9 cellular contexts compared by ENCODE assay signal in the genomic region with DNA sequence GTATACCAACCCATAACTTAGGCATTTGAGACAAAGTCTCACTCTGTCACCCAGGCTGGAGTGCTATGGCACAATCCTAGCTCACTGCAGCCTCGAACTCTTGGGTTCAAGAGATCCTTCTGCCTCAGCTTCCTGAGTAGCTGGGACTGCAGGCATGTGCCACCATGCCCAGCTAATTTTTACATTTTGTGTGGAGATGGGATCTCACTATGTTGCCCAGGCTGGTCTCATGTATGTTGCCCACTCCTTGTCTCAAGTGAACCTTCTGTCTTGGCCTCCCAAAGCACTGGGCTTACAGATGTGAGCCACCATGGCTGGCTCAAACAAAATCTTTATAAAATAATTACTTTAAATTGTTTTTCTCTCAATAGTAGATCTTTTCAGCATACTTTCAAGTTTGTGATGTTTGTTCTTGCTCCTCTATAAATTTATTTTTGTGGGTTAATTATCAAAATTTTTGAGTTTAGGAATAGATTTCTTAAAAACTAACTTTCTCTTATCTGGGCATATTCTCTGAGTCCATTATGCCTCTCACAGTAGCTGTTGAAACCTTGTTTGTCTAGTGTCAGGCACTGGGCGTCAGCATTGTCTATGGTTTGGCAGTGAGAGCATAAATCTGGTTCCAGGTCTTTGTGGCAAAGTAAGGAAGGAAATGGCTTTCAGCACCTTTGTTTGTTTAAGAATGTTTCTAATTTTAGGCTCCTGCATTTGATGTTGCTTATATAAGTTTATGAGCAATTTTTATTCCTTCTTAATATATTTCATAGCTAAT. TPM values are rescaled to one million over a fixed set of nuclear protein-coding genes. Genes with fewer than 3 reads are reported as not detected.
A peak's percentile ranks its signal among the peaks of the same experiment; 100 is the strongest.
DNase-seq lines count a peak whose midpoint lies in the region; ATAC-seq and TF ChIP-seq lines count a peak whose summit lies in the region.
"Had no signal": no experiment of that assay in that cellular context is flagged by ENCODE, and none has a peak within 500 bp of the region (broad histone marks: within the 10 kb centered on the region; RNA-seq: fewer than 3 reads in every experiment).

No MANE protein-coding gene starts in this region.

- DNase-seq in GM04503 (ENCODE audit: low read depth) (peak; percentile 42), fibroblast of villous mesenchyme (ENCODE audit: low read depth) (peak; percentile 17), MV-4-11 (lab: John Stamatoyannopoulos, UW) (no peak), NCI-H82 treated with DMSO at 0.1 percent for 48 hours (lab: John Stamatoyannopoulos, UW; ENCODE audit: unreplicated experiment) (no peak), erythroblast (lab: John Stamatoyannopoulos, UW) (no peak)
- peak; percentile 87 for DNase-seq in activated CD4-positive, alpha-beta T cell treated with anti-CD3 and anti-CD28 coated beads, Interleukin-2, amount 10 ng/mL, durations not matched to agents 24 days and 14 days
- DNase-seq in stimulated activated CD4-positive, alpha-beta T cell treated with anti-CD3 and anti-CD28 coated beads, Interleukin-4, amount 100 ng/mL, for 1 hour, result peak; percentile 18

- no peak overlapping the region for H3K27ac Mint-ChIP-seq in activated CD4-positive, alpha-beta T cell treated with anti-CD3 and anti-CD28 coated beads, Interleukin-2, amount 10 ng/mL, durations not matched to agents 24 days and 14 days

- no peaks in the 10 kb centered on the region for H3K27me3 Mint-ChIP-seq in activated CD4-positive, alpha-beta T cell treated with anti-CD3 and anti-CD28 coated beads, Interleukin-2, amount 10 ng/mL, durations not matched to agents 24 days and 14 days

- H3K9me3 Mint-ChIP-seq in activated CD4-positive, alpha-beta T cell treated with anti-CD3 and anti-CD28 coated beads, Interleukin-2, amount 10 ng/mL, durations not matched to agents 24 days and 14 days, result no peaks in the 10 kb centered on the region

- ATAC-seq in HG02973 (IDR thresholded peaks at IDR 0.05; ENCODE audit: unreplicated experiment), result peak; percentile 73

- no peak for TF ChIP-seq POLR2A in erythroblast (IDR thresholded peaks at IDR 0.05; ENCODE audit: low read length)

- no peak for TF ChIP-seq CTCF in fibroblast of villous mesenchyme (IDR thresholded peaks at IDR 0.05; ENCODE audit: insufficient read depth, low read depth, low read length)

- no peak overlapping the region for H3K4me3 Mint-ChIP-seq in activated CD4-positive, alpha-beta T cell treated with anti-CD3 and anti-CD28 coated beads, Interleukin-2, amount 10 ng/mL, durations not matched to agents 24 days and 14 days

- H3K36me3 Mint-ChIP-seq in activated CD4-positive, alpha-beta T cell treated with anti-CD3 and anti-CD28 coated beads, Interleukin-2, amount 10 ng/mL, durations not matched to agents 24 days and 14 days (ENCODE audit: low read depth), result peaks cover 5% of the 10 kb centered on the region

- H3K4me3 ChIP-seq in fibroblast of villous mesenchyme (ENCODE audit: low read depth, low read length), result no peak overlapping the region
- H3K4me3 ChIP-seq: SJSA1 had no signal

- H3K4me1 Mint-ChIP-seq in activated CD4-positive, alpha-beta T cell treated with anti-CD3 and anti-CD28 coated beads, Interleukin-2, amount 10 ng/mL, durations not matched to agents 24 days and 14 days, result peaks cover 2% of the 10 kb centered on the region

- intact Hi-C loops in activated CD4-positive, alpha-beta T cell treated with anti-CD3 and anti-CD28 coated beads, Interleukin-2, amount 10 ng/mL, durations not matched to agents 24 days and 14 days (cut with micrococcal nuclease), result no loop called here

RNA-seq across cellular contexts. Expression of gene NLN, which starts 38.7 kb away (rescaled TPM):
- total RNA-seq in activated CD4-positive, alpha-beta T cell treated with anti-CD3 and anti-CD28 coated beads, Interleukin-2, amount 10 ng/mL, durations not matched to agents 24 days and 14 days, result 28.0 and 30.7 TPM in 2 replicates
- 27.7 and 36.7 TPM in 2 replicates for total RNA-seq in fibroblast of villous mesenchyme

RNA-seq across cellular contexts. Expression of gene SGTB, which starts 38.8 kb away (rescaled TPM):
- total RNA-seq in activated CD4-positive, alpha-beta T cell treated with anti-CD3 and anti-CD28 coated beads, Interleukin-2, amount 10 ng/mL, durations not matched to agents 24 days and 14 days, result 10.0 and 10.3 TPM in 2 replicates
- total RNA-seq in fibroblast of villous mesenchyme, result 15.5 and 21.2 TPM in 2 replicates

Comparison
In these comparisons a context has a peak if more than half of its experiments do, and no peak if none do; other contexts are left out.
1. DNase-seq: peak in GM04503 (single experiment), activated CD4-positive, alpha-beta T cell treated with anti-CD3 and anti-CD28 coated beads, Interleukin-2, amount 10 ng/mL, durations not matched to agents 24 days and 14 days (single experiment), fibroblast of villous mesenchyme (single experiment) and stimulated activated CD4-positive, alpha-beta T cell treated with anti-CD3 and anti-CD28 coated beads, Interleukin-4, amount 100 ng/mL, for 1 hour (single experiment); none in MV-4-11 (single experiment), NCI-H82 treated with DMSO at 0.1 percent for 48 hours (single experiment) and erythroblast (0 of 2).